Comparison of ENCODE assay signal across 15 cellular contexts in genomic region chr1:184301228-184301627, GRCh38.
A peak's percentile ranks its signal among the peaks of the same experiment; 100 is the strongest.
DNase-seq lines count a peak whose midpoint lies in the region; ATAC-seq, FAIRE-seq and TF ChIP-seq lines count a peak whose summit lies in the region.
"Had no signal": no experiment of that assay in that cellular context is flagged by ENCODE, and none has a peak within 500 bp of the region (broad histone marks: within the 10 kb centered on the region; RNA-seq: fewer than 3 reads in every experiment).

No MANE protein-coding gene starts in this region.

- no peak overlapping the region for H3K9ac ChIP-seq in HepG2 (ENCODE audit: insufficient read depth, low read depth, low read length)
- no peak overlapping the region for H3K9ac ChIP-seq in MM.1S (ENCODE audit: low read length)
- no peak overlapping the region for H3K9ac ChIP-seq in fibroblast of lung (ENCODE audit: insufficient read depth, low read length)

- no peaks in the 10 kb centered on the region for H3K4me1 ChIP-seq in HepG2 (ENCODE audit: insufficient read depth, low read length)
- H3K4me1 ChIP-seq in right lobe of liver: no peaks in the 10 kb centered on the region
- H3K4me1 ChIP-seq in MM.1S (ENCODE audit: low read length): peaks cover 15% of the 10 kb centered on the region
- peaks cover 31% of the 10 kb centered on the region for H3K4me1 ChIP-seq in fibroblast of lung (ENCODE audit: control insufficient read depth, extremely low read depth, insufficient read depth, low read length)
- H3K4me1 ChIP-seq: HAP-1 had no signal

- CTCF ChIA-PET in HepG2 (lab: Yijun Ruan, JAX; ENCODE audit: low intra/inter-chr PET ratio, low total read pairs): no interaction called here

- no TSS peak for BruUV-seq in HepG2 (replicated peaks; lab: Mats Ljungman, UMichigan)

- H3K27ac ChIP-seq in HepG2 (ENCODE audit: extremely low read length, insufficient read depth, low read length): no peak overlapping the region
- no peak overlapping the region for H3K27ac ChIP-seq in right lobe of liver
- H3K27ac ChIP-seq in MM.1S (ENCODE audit: low read length): no peak overlapping the region
- peak overlapping the region; percentile 7 for H3K27ac ChIP-seq in fibroblast of lung (ENCODE audit: insufficient read depth, low read length)

- H3K36me3 ChIP-seq in HepG2 (replicated peaks in 1 of 2; ENCODE audit: control insufficient read depth in 1 of 2, insufficient read depth in 2 of 2, low read length in 2 of 2) (no peaks in the 10 kb centered on the region), right lobe of liver (no peaks in the 10 kb centered on the region), MM.1S (replicated peaks; ENCODE audit: insufficient read depth, low read length) (no peaks in the 10 kb centered on the region), fibroblast of lung (ENCODE audit: control insufficient read depth, insufficient read depth, low read length) (no peaks in the 10 kb centered on the region)
- H3K36me3 ChIP-seq: HAP-1 had no signal

- peaks cover 3% of the 10 kb centered on the region; the same call in 1 of the 2 replicates for H3K9me3 ChIP-seq in HepG2 (ENCODE audit: low read length)
- H3K9me3 ChIP-seq in right lobe of liver: no peaks in the 10 kb centered on the region
- no peaks in the 10 kb centered on the region for H3K9me3 ChIP-seq in MM.1S (replicated peaks; ENCODE audit: insufficient read depth, low read length)
- no peaks in the 10 kb centered on the region for H3K9me3 ChIP-seq in fibroblast of lung (ENCODE audit: control insufficient read depth, insufficient read depth, low read depth, low read length)
- H3K9me3 ChIP-seq: HAP-1 had no signal

- H3K4me3 ChIP-seq in HepG2 (replicated peaks in 1 of 3; ENCODE audit: insufficient read depth in 1 of 3, low read depth in 2 of 3, low read length in 3 of 3) (no peak overlapping the region), right lobe of liver (no peak overlapping the region), MM.1S (ENCODE audit: low read length) (no peak overlapping the region), fibroblast of lung (replicated peaks in 1 of 4; ENCODE audit: control extremely low read depth in 1 of 4, insufficient read depth in 1 of 4, low read depth in 3 of 4, low read length in 4 of 4) (no peak overlapping the region)
- H3K4me3 ChIP-seq: HAP-1 had no signal

- ATAC-seq in HepG2: no peak
- no peak for ATAC-seq in right lobe of liver
- no peak for ATAC-seq in GM21737 (IDR thresholded peaks at IDR 0.05; ENCODE audit: unreplicated experiment)

- no peak for TF ChIP-seq CTCF in HepG2 (CRISPR knock-in tag; IDR thresholded peaks at IDR 0.05)
- TF ChIP-seq CTCF in right lobe of liver (IDR thresholded peaks at IDR 0.05): no peak
- TF ChIP-seq CTCF in MM.1S (IDR thresholded peaks at IDR 0.05; ENCODE audit: low read length): no peak
- no peak for TF ChIP-seq CTCF in fibroblast of lung (conservative IDR thresholded peaks at IDR 0.05 in 1 of 2, IDR thresholded peaks at IDR 0.05 in 1 of 2; ENCODE audit: low read depth in 1 of 2, low read length in 2 of 2)

- H3K79me2 ChIP-seq in HepG2 (ENCODE audit: insufficient read depth, low read length): no peaks in the 10 kb centered on the region
- no peaks in the 10 kb centered on the region for H3K79me2 ChIP-seq in MM.1S (ENCODE audit: low read length)
- no peaks in the 10 kb centered on the region for H3K79me2 ChIP-seq in fibroblast of lung (ENCODE audit: control insufficient read depth, insufficient read depth, low read length)

- 8% methylated on average over 1 of the region's 1 CpG for WGBS in HepG2 (ENCODE audit: low lambda C conversion rate)
- 61% methylated on average over 1 of the region's 1 CpG for WGBS in right lobe of liver (ENCODE audit: insufficient coverage, low coverage, low lambda C conversion rate, missing lambda C conversion rate)

- H2AFZ ChIP-seq in HepG2 (ENCODE audit: low read length) (no peak overlapping the region), MM.1S (ENCODE audit: low read length) (peak overlapping the region; percentile 4; the same call in 1 of the 2 replicates), fibroblast of lung (ENCODE audit: low read length) (no peak overlapping the region)

- no peak for TF ChIP-seq RAD21 in HepG2 (CRISPR knock-in tag; IDR thresholded peaks at IDR 0.05)

- DNase-seq in HepG2 (ENCODE audit: low spot score): no peak
- DNase-seq in right lobe of liver: no peak
- peak; percentile 39 for DNase-seq in MM.1S
- no peak for DNase-seq in fibroblast of lung (ENCODE audit: low read depth in 2 of 2)
- no peak for DNase-seq in SKM-1 (lab: John Stamatoyannopoulos, UW; ENCODE audit: unreplicated experiment)
- DNase-seq in activated CD4-positive, alpha-beta T cell treated with anti-CD3 and anti-CD28 coated beads for 4 hours: no peak
- DNase-seq: 8988T; C1 segment of cervical spinal cord; CD4-positive, alpha-beta T cell; DMS153; DMS79 treated with DMSO at 0.1 percent for 48 hours had no signal

- H3K27me3 ChIP-seq in HepG2 (ENCODE audit: control insufficient read depth in 1 of 2, insufficient read depth in 2 of 2, low read length in 2 of 2) (no peaks in the 10 kb centered on the region; a peak in 1 of 5 replicates), right lobe of liver (no peaks in the 10 kb centered on the region), MM.1S (replicated peaks; ENCODE audit: insufficient read depth, low read length) (no peaks in the 10 kb centered on the region), fibroblast of lung (ENCODE audit: control insufficient read depth, insufficient read depth, low read length) (no peaks in the 10 kb centered on the region)

- TF ChIP-seq POLR2A in HepG2 (IDR thresholded peaks at IDR 0.05; ENCODE audit: insufficient read depth in 1 of 2, low read depth in 2 of 2, low read length in 2 of 2) (no peak), right lobe of liver (IDR thresholded peaks at IDR 0.05) (no peak)

- POLR2A ChIA-PET in HepG2 (lab: Yijun Ruan, JAX): no interaction called here

- FAIRE-seq in HepG2 (lab: Jason Lieb, UNC): no peak
- FAIRE-seq: G401.6, GM19239 had no signal

- intact Hi-C loops in HepG2 (cut with micrococcal nuclease; ENCODE audit: unreplicated experiment) (no loop called here), right lobe of liver (cut with DNase I) (no loop called here)

- in situ Hi-C loops in HepG2 (cut with HindIII; ENCODE audit: extremely low pct_ligation_motif_present, low pct_unique_long_range_greater_than_20kb): no loop called here

- no peaks in the 10 kb centered on the region for H3K9me2 ChIP-seq in MM.1S (replicated peaks; ENCODE audit: insufficient read depth, low read length)

- H3K4me2 ChIP-seq in HepG2 (ENCODE audit: low read depth, low read length): no peak overlapping the region
- peak overlapping the region; percentile 3; the same call in 1 of the 2 replicates for H3K4me2 ChIP-seq in MM.1S (ENCODE audit: low read depth, low read length)
- H3K4me2 ChIP-seq in fibroblast of lung (ENCODE audit: extremely low read depth, insufficient read depth, low read length): peak overlapping the region; percentile 61

- H3F3A ChIP-seq in MM.1S (ENCODE audit: insufficient read depth, low read length): peaks cover 8% of the 10 kb centered on the region

- TF ChIP-seq EP300 in HepG2 (IDR thresholded peaks at IDR 0.05; ENCODE audit: low read depth in 2 of 2, low read length in 2 of 2) (no peak), HepG2 (CRISPR knock-in tag; IDR thresholded peaks at IDR 0.05; ENCODE audit: borderline replicate concordance) (no peak)

- no peaks in the 10 kb centered on the region for H4K20me1 ChIP-seq in HepG2 (ENCODE audit: insufficient read depth, low read length)
- H4K20me1 ChIP-seq in MM.1S (ENCODE audit: insufficient read depth, low read length): no peaks in the 10 kb centered on the region
- no peaks in the 10 kb centered on the region for H4K20me1 ChIP-seq in fibroblast of lung (ENCODE audit: control insufficient read depth, extremely low read depth, insufficient read depth, low read length)

TF ChIP-seq in HepG2, 621 proteins besides CTCF, POLR2A, EP300 and RAD21:
- TF ChIP-seq MIER3 (CRISPR knock-in tag; IDR thresholded peaks at IDR 0.05; ENCODE audit: borderline replicate concordance): no peak
- TF ChIP-seq U2AF1 (optimal IDR thresholded peaks at IDR 0.05; ENCODE audit: low read depth, low read length): no peak
- peak; percentile 84 to 91 for TF ChIP-seq MAFK (conservative IDR thresholded peaks at IDR 0.05 in 1 of 2, IDR thresholded peaks at IDR 0.05 in 1 of 2; ENCODE audit: low read length in 2 of 2)
- peak; percentile 87 for TF ChIP-seq MAFF (IDR thresholded peaks at IDR 0.05; ENCODE audit: low read depth, low read length)
